1 cellular context compared by ENCODE assay signal in genomic region chr5:119312403-119312802, GRCh38.
TF ChIP-seq lines count a peak whose summit lies in the region.

No MANE protein-coding gene starts in this region.

TF ChIP-seq in K562, 482 proteins besides CTCF, POLR2A, EP300 and RAD21:
- TF ChIP-seq CXXC5 (CRISPR knock-in tag; IDR thresholded peaks at IDR 0.05) (0 out of 2 replicates have a peak, but pooled peaks have one; percentile 21), TBP (optimal IDR thresholded peaks at IDR 0.05; ENCODE audit: low read depth, low read length) (peak; percentile 60), HMBOX1 (IDR thresholded peaks at IDR 0.05) (peak; percentile 11; the same call in 1 of the 2 replicates), CSDE1 (IDR thresholded peaks at IDR 0.05) (no peak), CAMTA2 (CRISPR knock-in tag; conservative IDR thresholded peaks at IDR 0.05) (no peak), MEF2D (tag; conservative IDR thresholded peaks at IDR 0.05; ENCODE audit: low read depth) (no peak), ADNP (tag; IDR thresholded peaks at IDR 0.05) (peak; percentile 38; the same call in 1 of the 2 replicates), ZNF384 (IDR thresholded peaks at IDR 0.05; ENCODE audit: low read depth, low read length) (peak; percentile 27; the same call in 1 of the 2 replicates), BHLHE40 (IDR thresholded peaks at IDR 0.05; ENCODE audit: low read length) (peak; percentile 67), DEAF1 (CRISPR knock-in tag; IDR thresholded peaks at IDR 0.05) (0 out of 2 replicates have a peak, but pooled peaks have one; percentile 10), DMBX1 (CRISPR knock-in tag; IDR thresholded peaks at IDR 0.05; ENCODE audit: borderline replicate concordance) (peak; percentile 21; the same call in 1 of the 2 replicates)
- TF ChIP-seq, protein P1, sequence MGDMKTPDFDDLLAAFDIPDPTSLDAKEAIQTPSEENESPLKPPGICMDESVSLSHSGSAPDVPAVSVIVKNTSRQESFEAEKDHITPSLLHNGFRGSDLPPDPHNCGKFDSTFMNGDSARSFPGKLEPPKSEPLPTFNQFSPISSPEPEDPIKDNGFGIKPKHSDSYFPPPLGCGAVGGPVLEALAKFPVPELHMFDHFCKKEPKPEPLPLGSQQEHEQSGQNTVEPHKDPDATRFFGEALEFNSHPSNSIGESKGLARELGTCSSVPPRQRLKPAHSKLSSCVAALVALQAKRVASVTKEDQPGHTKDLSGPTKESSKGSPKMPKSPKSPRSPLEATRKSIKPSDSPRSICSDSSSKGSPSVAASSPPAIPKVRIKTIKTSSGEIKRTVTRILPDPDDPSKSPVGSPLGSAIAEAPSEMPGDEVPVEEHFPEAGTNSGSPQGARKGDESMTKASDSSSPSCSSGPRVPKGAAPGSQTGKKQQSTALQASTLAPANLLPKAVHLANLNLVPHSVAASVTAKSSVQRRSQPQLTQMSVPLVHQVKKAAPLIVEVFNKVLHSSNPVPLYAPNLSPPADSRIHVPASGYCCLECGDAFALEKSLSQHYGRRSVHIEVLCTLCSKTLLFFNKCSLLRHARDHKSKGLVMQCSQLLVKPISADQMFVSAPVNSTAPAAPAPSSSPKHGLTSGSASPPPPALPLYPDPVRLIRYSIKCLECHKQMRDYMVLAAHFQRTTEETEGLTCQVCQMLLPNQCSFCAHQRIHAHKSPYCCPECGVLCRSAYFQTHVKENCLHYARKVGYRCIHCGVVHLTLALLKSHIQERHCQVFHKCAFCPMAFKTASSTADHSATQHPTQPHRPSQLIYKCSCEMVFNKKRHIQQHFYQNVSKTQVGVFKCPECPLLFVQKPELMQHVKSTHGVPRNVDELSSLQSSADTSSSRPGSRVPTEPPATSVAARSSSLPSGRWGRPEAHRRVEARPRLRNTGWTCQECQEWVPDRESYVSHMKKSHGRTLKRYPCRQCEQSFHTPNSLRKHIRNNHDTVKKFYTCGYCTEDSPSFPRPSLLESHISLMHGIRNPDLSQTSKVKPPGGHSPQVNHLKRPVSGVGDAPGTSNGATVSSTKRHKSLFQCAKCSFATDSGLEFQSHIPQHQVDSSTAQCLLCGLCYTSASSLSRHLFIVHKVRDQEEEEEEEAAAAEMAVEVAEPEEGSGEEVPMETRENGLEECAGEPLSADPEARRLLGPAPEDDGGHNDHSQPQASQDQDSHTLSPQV (IDR thresholded peaks at IDR 0.05): peak; percentile 13; the same call in 1 of the 2 replicates
- TF ChIP-seq, protein P2, sequence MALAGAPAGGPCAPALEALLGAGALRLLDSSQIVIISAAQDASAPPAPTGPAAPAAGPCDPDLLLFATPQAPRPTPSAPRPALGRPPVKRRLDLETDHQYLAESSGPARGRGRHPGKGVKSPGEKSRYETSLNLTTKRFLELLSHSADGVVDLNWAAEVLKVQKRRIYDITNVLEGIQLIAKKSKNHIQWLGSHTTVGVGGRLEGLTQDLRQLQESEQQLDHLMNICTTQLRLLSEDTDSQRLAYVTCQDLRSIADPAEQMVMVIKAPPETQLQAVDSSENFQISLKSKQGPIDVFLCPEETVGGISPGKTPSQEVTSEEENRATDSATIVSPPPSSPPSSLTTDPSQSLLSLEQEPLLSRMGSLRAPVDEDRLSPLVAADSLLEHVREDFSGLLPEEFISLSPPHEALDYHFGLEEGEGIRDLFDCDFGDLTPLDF (CRISPR knock-in tag; IDR thresholded peaks at IDR 0.05): no peak
